ENCODE assay signal across 20 cellular contexts in the genomic region with DNA sequence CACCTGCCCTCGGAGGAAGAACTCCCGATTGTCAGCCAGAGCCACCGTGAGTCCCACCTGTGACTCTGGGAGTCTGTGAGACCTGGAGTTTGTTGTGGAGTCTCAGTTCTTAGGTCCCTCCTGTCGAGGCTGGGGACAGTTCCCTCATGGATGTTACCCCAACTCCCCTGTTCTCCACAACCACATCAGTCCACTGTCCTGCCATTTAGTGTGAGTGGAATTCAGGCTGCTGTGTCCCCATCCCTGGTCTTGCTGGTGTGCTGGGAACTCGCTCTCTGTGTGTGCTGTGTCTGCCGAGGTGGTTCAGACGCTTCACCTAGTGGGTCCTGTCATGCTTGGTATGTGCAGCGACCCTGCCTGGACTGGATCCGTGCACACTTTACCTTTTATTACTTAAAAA.
"Had no signal": no experiment of that assay in that cellular context is flagged by ENCODE, and none has a peak within 500 bp of the region (broad histone marks: within the 10 kb centered on the region; RNA-seq: fewer than 3 reads in every experiment).

No MANE protein-coding gene starts in this region.

- H3K4me2 ChIP-seq: smooth muscle cell had no signal

- H3K27ac ChIP-seq: adrenal gland, breast epithelium, gastroesophageal sphincter, heart left ventricle, left lung, ovary, thyroid gland, vagina, VCaP had no signal

- H3K36me3 ChIP-seq: breast epithelium, ovary, thyroid gland had no signal

- ATAC-seq: esophagus mucosa, gastroesophageal sphincter, heart left ventricle, sciatic nerve had no signal

- H3K27me3 ChIP-seq: adrenal gland, breast epithelium, gastroesophageal sphincter, heart left ventricle, left lung, ovary, thyroid gland, vagina had no signal

- H3K9me3 ChIP-seq: adrenal gland, breast epithelium, gastroesophageal sphincter, heart left ventricle, left lung, ovary, thyroid gland, vagina had no signal

- DNase-seq: activated CD4-positive, alpha-beta T cell treated with anti-CD3 and anti-CD28 coated beads, Interleukin-2, amount 50 U/mL, for 4 hours; activated naive CD4-positive, alpha-beta T cell treated with anti-CD3 and anti-CD28 coated beads, Interleukin-2, amount 50 U/mL, for 16 hours; cerebellar nuclear complex; effector CD8-positive, alpha-beta T cell; mammary epithelial cell; stimulated activated CD4-positive, alpha-beta T cell treated with anti-CD3 and anti-CD28 coated beads, Interleukin-4, amount 100 ng/mL, for 24 hours; stimulated activated naive CD4-positive, alpha-beta T cell; T-helper 2 cell; thyroid gland had no signal

- H3K4me3 ChIP-seq: adrenal gland, breast epithelium, gastroesophageal sphincter, heart left ventricle, left lung, ovary, smooth muscle cell, thyroid gland, vagina had no signal
